In the genomic region with DNA sequence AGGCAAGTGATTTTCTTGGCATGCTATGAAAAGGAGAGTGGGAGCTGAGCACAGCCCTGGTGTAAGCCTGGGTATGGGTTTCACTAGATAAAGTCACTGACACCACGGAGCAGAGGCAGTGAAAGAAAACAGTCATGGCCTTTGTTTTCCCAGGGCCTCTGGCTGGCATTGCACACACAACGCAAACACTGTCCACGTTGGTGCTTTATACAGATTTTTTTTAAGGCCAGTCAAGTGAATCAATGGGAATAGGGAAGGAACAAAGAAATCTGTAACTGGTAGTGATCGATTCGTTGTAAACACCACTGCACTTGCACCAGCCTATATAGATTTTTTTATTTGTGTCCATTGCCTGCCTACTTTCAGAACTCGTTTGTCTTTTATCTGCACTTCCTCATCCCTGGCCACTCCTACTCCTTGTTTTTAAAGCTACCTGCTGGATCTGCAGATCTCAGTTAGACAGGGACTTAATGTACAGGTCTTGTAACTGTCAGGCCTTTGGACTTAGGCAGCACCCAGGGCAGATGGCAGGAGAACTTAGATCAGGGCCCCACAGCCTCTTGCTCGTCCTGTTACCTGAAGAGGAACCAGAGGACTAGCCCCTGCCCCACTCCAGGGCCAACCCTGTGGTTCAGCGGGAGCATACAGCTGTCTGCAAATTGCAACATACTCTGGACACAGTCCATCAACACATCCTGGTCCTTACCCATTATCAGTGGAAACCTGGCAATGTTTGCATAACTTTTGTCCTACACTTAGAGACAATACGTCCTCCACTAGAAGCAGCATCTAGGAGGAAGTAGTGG, we compare ENCODE assay signal across 8 cellular contexts. TPM values are rescaled to one million over a fixed set of nuclear protein-coding genes. Genes with fewer than 3 reads are reported as not detected.
DNase-seq lines count a peak whose midpoint lies in the region; ATAC-seq, FAIRE-seq and TF ChIP-seq lines count a peak whose summit lies in the region.

No MANE protein-coding gene starts in this region.

- peak; percentile 79 for TF ChIP-seq EP300 in K562 (IDR thresholded peaks at IDR 0.05; ENCODE audit: low read length)

- H2AFZ ChIP-seq in K562 (ENCODE audit: low read depth, low read length), result peak overlapping the region; percentile 89

- in situ Hi-C loops in K562 (cut with MboI), result loop anchor here (25.0 kb wide), 1 partner anchor 368 kb away; no protein-coding TSS in a partner anchor

- WGBS in K562 (ENCODE audit: insufficient coverage, low coverage, missing lambda C conversion rate), result 9% methylated on average over 9 of the region's 9 CpGs
- WGBS in testis, 2 donors, result 31 to 50% methylated on average over 9 of the region's 9 CpGs

- no peaks in the 10 kb centered on the region for H3K27me3 ChIP-seq in K562 (ENCODE audit: control insufficient read depth in 2 of 2, insufficient read depth in 2 of 2, low read length in 2 of 2)
- H3K27me3 ChIP-seq in testis, result no peaks in the 10 kb centered on the region

- TF ChIP-seq POLR2A in K562 (conservative IDR thresholded peaks at IDR 0.05) (no peak), testis (IDR thresholded peaks at IDR 0.05) (no peak)

- DNase-seq in Ammon's horn (ENCODE audit: low spot score) (peak; percentile 84), NCI-H2029 (lab: John Stamatoyannopoulos, UW) (peak; percentile 95), K562 (ENCODE audit: extremely low read depth in 1 of 4, low spot score in 3 of 4) (peak; percentile 16 to 59 (median 30)), left colon (peak; percentile 60 to 83), testis (peak; percentile 81)
- no peak for DNase-seq in activated CD4-positive, alpha-beta T cell treated with anti-CD3 and anti-CD28 coated beads for 1 hour
- DNase-seq in activated CD4-positive, alpha-beta T cell treated with anti-CD3 and anti-CD28 coated beads, Interleukin-2, amount 50 U/mL, for 4 hours, result no peak

- no peaks in the 10 kb centered on the region for H3K9me1 ChIP-seq in K562 (ENCODE audit: control insufficient read depth, insufficient read depth, low read length)

- peak; percentile 86 for FAIRE-seq in K562 (lab: Jason Lieb, UNC)

- CTCF ChIA-PET in K562 (lab: Yijun Ruan, JAX; ENCODE audit: low intra/inter-chr PET ratio), result no interaction called here

- H3K4me1 ChIP-seq in K562 (replicated peaks in 1 of 2; ENCODE audit: control insufficient read depth in 2 of 2, insufficient read depth in 2 of 2, low read length in 2 of 2) (peaks cover 8 to 33% of the 10 kb centered on the region in 2 experiments; a peak in 4 of 5 replicates), testis (peaks cover 21% of the 10 kb centered on the region)

- peak; percentile 84 for ATAC-seq in K562
- ATAC-seq in left colon, result peak; percentile 79
- ATAC-seq in HG02763 (IDR thresholded peaks at IDR 0.05; ENCODE audit: unreplicated experiment), result no peak

- peak overlapping the region; percentile 63 for H3K4me2 ChIP-seq in K562 (ENCODE audit: insufficient read depth, low read length)

- TF ChIP-seq RAD21 in K562 (CRISPR knock-in tag; conservative IDR thresholded peaks at IDR 0.05 in 1 of 2, IDR thresholded peaks at IDR 0.05 in 1 of 2), result 0 out of 4 replicates have a peak, but pooled peaks of 1 of the 2 experiments have one; percentile 14

- H4K20me1 ChIP-seq in K562 (replicated peaks; ENCODE audit: control insufficient read depth, insufficient read depth, low read length), result no peaks in the 10 kb centered on the region

- no TSS peak for BruUV-seq in K562 (replicated peaks; lab: Mats Ljungman, UMichigan)

- intact Hi-C loops in K562 (cut with micrococcal nuclease), result loop anchor here (2.0 to 5.0 kb wide), 3 partner anchors 34 to 373 kb away; a partner anchor contains a TSS
- intact Hi-C loops in left colon (cut with DNase I, micrococcal nuclease), result no loop called here
- intact Hi-C loops in testis (cut with DNase I; ENCODE audit: low total_unique reads), result no loop called here

- POLR2A ChIA-PET in K562 (lab: Yijun Ruan, JAX), result interaction anchor here (0.6 to 1.5 kb wide), 8 partner anchors 10 to 240 kb away, joined by 3 to 4 read pairs (median 3); no protein-coding TSS in a partner anchor

- H3K79me2 ChIP-seq in K562 (ENCODE audit: control insufficient read depth, insufficient read depth, low read length), result no peaks in the 10 kb centered on the region

- H3K9me3 ChIP-seq in K562 (replicated peaks; ENCODE audit: control insufficient read depth, insufficient read depth, low read depth, low read length) (no peaks in the 10 kb centered on the region), testis (no peaks in the 10 kb centered on the region)

- H3K27ac ChIP-seq in K562 (ENCODE audit: extremely low read depth, low read depth, low read length) (peak overlapping the region; percentile 30; the same call in 2 of the 3 replicates), testis (peak overlapping the region; percentile 41 to 51)

- TF ChIP-seq CTCF in K562 (IDR thresholded peaks at IDR 0.05 in 2 of 3, conservative IDR thresholded peaks at IDR 0.05 in 1 of 3; ENCODE audit: insufficient read depth in 2 of 3, low read depth in 1 of 3, low read length in 3 of 3) (no peak), testis (IDR thresholded peaks at IDR 0.05) (no peak)

- no peak overlapping the region for H3K4me3 ChIP-seq in K562
- no peak overlapping the region for H3K4me3 ChIP-seq in testis

- H3K9ac ChIP-seq in K562 (ENCODE audit: insufficient read depth in 1 of 2, low read depth in 2 of 2, low read length in 2 of 2), result peak overlapping the region; percentile 25 to 76; a peak in 3 of 4 replicates

- H3K36me3 ChIP-seq in K562 (ENCODE audit: control insufficient read depth, insufficient read depth, low read length) (no peaks in the 10 kb centered on the region), testis (ENCODE audit: low read depth, missing control alignments) (no peaks in the 10 kb centered on the region)

RNA-seq across cellular contexts. Expression of a gene that starts 10.6 kb away (rescaled TPM):
- total RNA-seq in K562 (2011; cell fraction: chromatin; rRNA removed; ENCODE audit: low replicate concordance), result not detected in 2 replicates
- not detected in 2 replicates for total RNA-seq in K562 (2011; cell fraction: nucleolus; rRNA removed)
- not detected in 2 replicates for total RNA-seq in K562 (2011; cell fraction: nucleoplasm; rRNA removed)
- total RNA-seq in K562 (2014; rRNA removed), result not detected in 2 replicates
- not detected in 2 replicates for total RNA-seq in K562 (2014; rRNA removed; fragmentation: Illumina TruSeq; extraction: Trizol)
- total RNA-seq in K562 (2015; rRNA removed; fragmentation: Illumina TruSeq; extraction: Trizol), result not detected in 2 replicates
- total RNA-seq in K562 (2021), result not detected in 2 replicates
- not detected in 2 replicates for polyA plus RNA-seq in K562 (2011; rRNA removed)
- not detected in 2 replicates for polyA plus RNA-seq in K562 (2011; cell fraction: cytosol; rRNA removed)
- polyA plus RNA-seq in K562 (2011; cell fraction: nucleus; rRNA removed), result not detected in 2 replicates
- not detected in 2 replicates for polyA plus RNA-seq in K562 (2012)
- polyA plus RNA-seq in K562 (2014; fragmentation: Illumina TruSeq; extraction: Trizol), result not detected in 2 replicates
- not detected for polyA plus RNA-seq in K562 (2014; fragmentation: Nextera tagmentation; extraction: Ambion mirVana)
- not detected in 2 replicates for polyA plus RNA-seq in K562 (2014; rRNA removed)
- polyA minus RNA-seq in K562 (2011; rRNA and poly(A)+ RNA removed), result not detected in 2 replicates
- not detected in 2 replicates for polyA minus RNA-seq in K562 (2011; cell fraction: cytosol; rRNA and poly(A)+ RNA removed)
- polyA minus RNA-seq in K562 (2011; cell fraction: nucleus; rRNA and poly(A)+ RNA removed), result not detected in 2 replicates
- total RNA-seq in left colon, result 100 to 1,000 TPM; 125 to 255 TPM
- not detected for total RNA-seq in testis
- polyA plus RNA-seq in testis (ENCODE audit: insufficient read depth, low read depth, low replicate concordance), result not detected

RNA-seq across cellular contexts. Expression of a gene that starts 34.2 kb away (rescaled TPM):
- 55.4 and 75.5 TPM in 2 replicates for total RNA-seq in K562 (2011; cell fraction: chromatin; rRNA removed; ENCODE audit: low replicate concordance)
- 32.4 and 50.1 TPM in 2 replicates for total RNA-seq in K562 (2011; cell fraction: nucleolus; rRNA removed)
- 56.6 and 61.7 TPM in 2 replicates for total RNA-seq in K562 (2011; cell fraction: nucleoplasm; rRNA removed)
- total RNA-seq in K562 (2014; rRNA removed) (16.2 and 22.4 TPM in 2 replicates), K562 (2014; rRNA removed; fragmentation: Illumina TruSeq; extraction: Trizol) (21.9 and 26.1 TPM in 2 replicates), K562 (2015; rRNA removed; fragmentation: Illumina TruSeq; extraction: Trizol) (20.8 and 21.7 TPM in 2 replicates), K562 (2021) (21.3 and 24.4 TPM in 2 replicates), left colon (10 to 100 TPM; 79.8 to 90.8 TPM), testis (100 to 1,000 TPM; 134 to 194 TPM)
- polyA plus RNA-seq in K562 (2011; rRNA removed) (11.2 and 20.4 TPM in 2 replicates), K562 (2014; fragmentation: Illumina TruSeq; extraction: Trizol) (16.4 and 16.7 TPM in 2 replicates), K562 (2014; fragmentation: Nextera tagmentation; extraction: Ambion mirVana) (1 to 10 TPM; 4.5 to 4.9 TPM), K562 (2014; rRNA removed) (6.9 and 8.6 TPM in 2 replicates), testis (ENCODE audit: insufficient read depth, low read depth, low replicate concordance) (108 TPM)
- polyA plus RNA-seq in K562 (2011; cell fraction: cytosol; rRNA removed), result 3.8 and 5.1 TPM in 2 replicates
- 8.6 and 9.4 TPM in 2 replicates for polyA plus RNA-seq in K562 (2011; cell fraction: nucleus; rRNA removed)
- polyA plus RNA-seq in K562 (2012), result 10.9 and 17.2 TPM in 2 replicates
- polyA minus RNA-seq in K562 (2011; rRNA and poly(A)+ RNA removed), result 55.2 and 66.7 TPM in 2 replicates
- polyA minus RNA-seq in K562 (2011; cell fraction: cytosol; rRNA and poly(A)+ RNA removed), result 23.1 and 45.0 TPM in 2 replicates
- polyA minus RNA-seq in K562 (2011; cell fraction: nucleus; rRNA and poly(A)+ RNA removed), result 9.0 and 13.3 TPM in 2 replicates

RNA-seq across cellular contexts. Expression of a gene that starts 52.7 kb away (rescaled TPM):
- 72.7 and 152 TPM in 2 replicates for total RNA-seq in K562 (2011; cell fraction: chromatin; rRNA removed; ENCODE audit: low replicate concordance)
- 40.2 and 50.1 TPM in 2 replicates for total RNA-seq in K562 (2011; cell fraction: nucleolus; rRNA removed)
- total RNA-seq in K562 (2011; cell fraction: nucleoplasm; rRNA removed), result 84.8 and 99.5 TPM in 2 replicates
- 54.9 and 61.5 TPM in 2 replicates for total RNA-seq in K562 (2014; rRNA removed)
- total RNA-seq in K562 (2014; rRNA removed; fragmentation: Illumina TruSeq; extraction: Trizol), result 103 and 110 TPM in 2 replicates
- total RNA-seq in K562 (2015; rRNA removed; fragmentation: Illumina TruSeq; extraction: Trizol), result 75.8 and 78.7 TPM in 2 replicates
- 106 and 118 TPM in 2 replicates for total RNA-seq in K562 (2021)
- 21.3 and 45.3 TPM in 2 replicates for polyA plus RNA-seq in K562 (2011; rRNA removed)
- 18.2 and 21.3 TPM in 2 replicates for polyA plus RNA-seq in K562 (2011; cell fraction: cytosol; rRNA removed)
- 28.2 and 35.4 TPM in 2 replicates for polyA plus RNA-seq in K562 (2011; cell fraction: nucleus; rRNA removed)
- polyA plus RNA-seq in K562 (2012), result 64.1 and 83.7 TPM in 2 replicates
- 103 and 113 TPM in 2 replicates for polyA plus RNA-seq in K562 (2014; fragmentation: Illumina TruSeq; extraction: Trizol)
- polyA plus RNA-seq in K562 (2014; fragmentation: Nextera tagmentation; extraction: Ambion mirVana), result 10 to 100 TPM; 26.0 to 38.7 TPM
- polyA plus RNA-seq in K562 (2014; rRNA removed), result 67.3 and 69.7 TPM in 2 replicates
- polyA minus RNA-seq in K562 (2011; rRNA and poly(A)+ RNA removed), result 40.0 and 65.9 TPM in 2 replicates
- 23.3 and 36.8 TPM in 2 replicates for polyA minus RNA-seq in K562 (2011; cell fraction: cytosol; rRNA and poly(A)+ RNA removed)
- 30.9 and 33.9 TPM in 2 replicates for polyA minus RNA-seq in K562 (2011; cell fraction: nucleus; rRNA and poly(A)+ RNA removed)
- total RNA-seq in left colon, result 10 to 100 TPM; 17.7 to 18.8 TPM
- total RNA-seq in testis, result 10 to 100 TPM; 46.9 to 54.9 TPM
- polyA plus RNA-seq in testis (ENCODE audit: insufficient read depth, low read depth, low replicate concordance), result 36.4 TPM

Comparison
In these comparisons a context has a peak if more than half of its experiments do, and no peak if none do; other contexts are left out.
1. DNase-seq: peak in Ammon's horn (single experiment), NCI-H2029 (single experiment), K562 (4 of 4), left colon (2 of 2) and testis (single experiment); none in activated CD4-positive, alpha-beta T cell treated with anti-CD3 and anti-CD28 coated beads for 1 hour (single experiment) and activated CD4-positive, alpha-beta T cell treated with anti-CD3 and anti-CD28 coated beads, Interleukin-2, amount 50 U/mL, for 4 hours (0 of 2).
2. RNA of a gene that starts 10.6 kb away (total RNA-seq): 125 to 255 TPM in left colon; not detected in K562 and not detected in testis; every median in the first group is over 100 times any median in the second.